In genomic region chr3:189635385-189635784, GRCh38 we compare ENCODE assay signal across 1 cellular context.
TF ChIP-seq lines count a peak whose summit lies in the region.

No MANE protein-coding gene starts in this region.

TF ChIP-seq in GM12878, 131 proteins besides CTCF, POLR2A, EP300 and RAD21:
- TF ChIP-seq, protein P1, sequence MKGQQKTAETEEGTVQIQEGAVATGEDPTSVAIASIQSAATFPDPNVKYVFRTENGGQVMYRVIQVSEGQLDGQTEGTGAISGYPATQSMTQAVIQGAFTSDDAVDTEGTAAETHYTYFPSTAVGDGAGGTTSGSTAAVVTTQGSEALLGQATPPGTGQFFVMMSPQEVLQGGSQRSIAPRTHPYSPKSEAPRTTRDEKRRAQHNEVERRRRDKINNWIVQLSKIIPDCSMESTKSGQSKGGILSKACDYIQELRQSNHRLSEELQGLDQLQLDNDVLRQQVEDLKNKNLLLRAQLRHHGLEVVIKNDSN (IDR thresholded peaks at IDR 0.05; ENCODE audit: borderline replicate concordance, extremely low read length, insufficient read depth, low read depth, low read length) = no peak
- TF ChIP-seq IRF4 (IDR thresholded peaks at IDR 0.05; ENCODE audit: low read depth, low read length) (no peak), NR2C2 (IDR thresholded peaks at IDR 0.05; ENCODE audit: borderline replicate concordance, control insufficient read depth, insufficient read length, low read depth) (no peak), MEF2B (IDR thresholded peaks at IDR 0.05; ENCODE audit: partially characterized antibody, poor library complexity, severe bottlenecking) (no peak)
- TF ChIP-seq, protein P2, sequence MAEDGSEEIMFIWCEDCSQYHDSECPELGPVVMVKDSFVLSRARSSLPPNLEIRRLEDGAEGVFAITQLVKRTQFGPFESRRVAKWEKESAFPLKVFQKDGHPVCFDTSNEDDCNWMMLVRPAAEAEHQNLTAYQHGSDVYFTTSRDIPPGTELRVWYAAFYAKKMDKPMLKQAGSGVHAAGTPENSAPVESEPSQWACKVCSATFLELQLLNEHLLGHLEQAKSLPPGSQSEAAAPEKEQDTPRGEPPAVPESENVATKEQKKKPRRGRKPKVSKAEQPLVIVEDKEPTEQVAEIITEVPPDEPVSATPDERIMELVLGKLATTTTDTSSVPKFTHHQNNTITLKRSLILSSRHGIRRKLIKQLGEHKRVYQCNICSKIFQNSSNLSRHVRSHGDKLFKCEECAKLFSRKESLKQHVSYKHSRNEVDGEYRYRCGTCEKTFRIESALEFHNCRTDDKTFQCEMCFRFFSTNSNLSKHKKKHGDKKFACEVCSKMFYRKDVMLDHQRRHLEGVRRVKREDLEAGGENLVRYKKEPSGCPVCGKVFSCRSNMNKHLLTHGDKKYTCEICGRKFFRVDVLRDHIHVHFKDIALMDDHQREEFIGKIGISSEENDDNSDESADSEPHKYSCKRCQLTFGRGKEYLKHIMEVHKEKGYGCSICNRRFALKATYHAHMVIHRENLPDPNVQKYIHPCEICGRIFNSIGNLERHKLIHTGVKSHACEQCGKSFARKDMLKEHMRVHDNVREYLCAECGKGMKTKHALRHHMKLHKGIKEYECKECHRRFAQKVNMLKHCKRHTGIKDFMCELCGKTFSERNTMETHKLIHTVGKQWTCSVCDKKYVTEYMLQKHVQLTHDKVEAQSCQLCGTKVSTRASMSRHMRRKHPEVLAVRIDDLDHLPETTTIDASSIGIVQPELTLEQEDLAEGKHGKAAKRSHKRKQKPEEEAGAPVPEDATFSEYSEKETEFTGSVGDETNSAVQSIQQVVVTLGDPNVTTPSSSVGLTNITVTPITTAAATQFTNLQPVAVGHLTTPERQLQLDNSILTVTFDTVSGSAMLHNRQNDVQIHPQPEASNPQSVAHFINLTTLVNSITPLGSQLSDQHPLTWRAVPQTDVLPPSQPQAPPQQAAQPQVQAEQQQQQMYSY (CRISPR knock-in tag; IDR thresholded peaks at IDR 0.05) = no peak
